ENCODE assay signal across 37 cellular contexts in the genomic region with DNA sequence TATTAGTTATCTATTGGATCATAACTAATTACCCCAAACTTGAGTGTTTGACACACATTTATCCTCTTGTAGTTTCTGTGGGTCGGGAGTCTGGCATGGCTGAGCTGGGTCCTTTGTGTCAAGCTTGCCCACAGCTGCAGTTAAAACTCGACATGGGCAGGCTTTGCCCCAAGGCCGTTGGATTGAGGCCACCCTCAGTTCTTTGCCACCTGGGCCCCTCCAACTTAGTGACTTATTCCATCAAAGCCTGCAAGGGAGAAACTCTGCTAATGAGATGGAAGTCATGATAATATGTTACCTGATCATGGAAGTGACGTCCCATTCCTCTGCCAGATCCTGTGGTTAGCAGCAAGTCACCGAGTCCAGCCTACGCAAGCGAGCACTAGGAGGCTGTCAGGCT.
"Had no signal": no experiment of that assay in that cellular context is flagged by ENCODE, and none has a peak within 500 bp of the region (broad histone marks: within the 10 kb centered on the region; RNA-seq: fewer than 3 reads in every experiment).

No MANE protein-coding gene starts in this region.

- H3K27ac ChIP-seq: ascending aorta, cardiac muscle cell, VCaP had no signal

- H3K9me3 ChIP-seq: ascending aorta had no signal

- H3K4me3 Mint-ChIP-seq: activated B cell treated with CpG ODN at 0.5 μM for 24 hours; activated CD4-positive, alpha-beta memory T cell treated with anti-CD3 and anti-CD28 coated beads for 36 hours; activated CD4-positive, alpha-beta T cell treated with anti-CD3 and anti-CD28 coated beads, Interleukin-2, amount 10 ng/mL, durations not matched to agents 24 days and 14 days; activated CD8-positive, alpha-beta T cell treated with anti-CD3 and anti-CD28 coated beads for 36 hours; activated naive CD4-positive, alpha-beta T cell treated with anti-CD3 and anti-CD28 coated beads, Interleukin-2, amount 10 ng/mL, durations not matched to agents 7 days and 5 days; activated naive CD4-positive, alpha-beta T cell treated with anti-CD3 and anti-CD28 coated beads, Interleukin-2, amount 50 U/mL, for 24 hours; activated naive CD8-positive, alpha-beta T cell; activated naive CD8-positive, alpha-beta T cell treated with anti-CD3 and anti-CD28 coated beads, Interleukin-2, amount 10 ng/mL, durations not matched to agents 7 days and 5 days; activated naive CD8-positive, alpha-beta T cell treated with anti-CD3 and anti-CD28 coated beads, Interleukin-2, amount 50 U/mL, for 24 hours; activated T-cell treated with anti-CD3 and anti-CD28 coated beads, Interleukin-2, amount 50 U/mL, for 4 hours; activated T-cell treated with anti-CD3 and anti-CD28 coated beads, Interleukin-2, amount 50 U/mL, for 72 hours; activated T-helper 1 cell treated with anti-CD3 and anti-CD28 coated beads, Interleukin-12 subunit alpha, Interleukin-12 subunit beta, Interleukin-2, Interleukin-4 antibody, amounts not matched to agents 30 ng/mL and 10 ng/mL and 1 ng/mL, durations not matched to agents 14 hours and 24 hours and 36 hours; activated T-helper 17 cell treated with anti-CD3 and anti-CD28 coated beads, Interleukin-2, amount 50 U/mL, for 72 hours; brain; central memory CD8-positive, alpha-beta T cell; T-helper 1 cell treated with Interleukin-12 subunit alpha and Interleukin-12 subunit beta and Interleukin-4 antibody, amounts not matched to agents 30 μg/mL and 1 μg/mL, for 36 hours; T-helper 2 cell treated with Interferon-gamma antibody and Interleukin-4, amounts not matched to agents 5 μg/mL and 100 μg/mL, for 36 hours had no signal

- H3K27me3 ChIP-seq: ascending aorta, cardiac muscle cell had no signal

- H3K27ac Mint-ChIP-seq: activated B cell treated with CpG ODN at 0.5 μM for 24 hours; activated CD4-positive, alpha-beta memory T cell treated with anti-CD3 and anti-CD28 coated beads for 36 hours; activated CD4-positive, alpha-beta T cell treated with anti-CD3 and anti-CD28 coated beads, Interleukin-2, amount 10 ng/mL, durations not matched to agents 24 days and 14 days; activated CD8-positive, alpha-beta T cell treated with anti-CD3 and anti-CD28 coated beads for 36 hours; activated naive CD4-positive, alpha-beta T cell treated with anti-CD3 and anti-CD28 coated beads, Interleukin-2, amount 10 ng/mL, durations not matched to agents 7 days and 5 days; activated naive CD4-positive, alpha-beta T cell treated with anti-CD3 and anti-CD28 coated beads, Interleukin-2, amount 50 U/mL, for 24 hours; activated naive CD8-positive, alpha-beta T cell; activated naive CD8-positive, alpha-beta T cell treated with anti-CD3 and anti-CD28 coated beads, Interleukin-2, amount 10 ng/mL, durations not matched to agents 7 days and 5 days; activated naive CD8-positive, alpha-beta T cell treated with anti-CD3 and anti-CD28 coated beads, Interleukin-2, amount 50 U/mL, for 24 hours; activated T-cell treated with anti-CD3 and anti-CD28 coated beads, Interleukin-2, amount 50 U/mL, for 72 hours; activated T-helper 1 cell treated with anti-CD3 and anti-CD28 coated beads, Interleukin-12 subunit alpha, Interleukin-12 subunit beta, Interleukin-2, Interleukin-4 antibody, amounts not matched to agents 30 ng/mL and 10 ng/mL and 1 ng/mL, durations not matched to agents 14 hours and 24 hours and 36 hours; activated T-helper 17 cell treated with anti-CD3 and anti-CD28 coated beads, Interleukin-2, amount 50 U/mL, for 72 hours; brain; T-helper 1 cell treated with Interleukin-12 subunit alpha and Interleukin-12 subunit beta and Interleukin-4 antibody, amounts not matched to agents 30 μg/mL and 1 μg/mL, for 36 hours; T-helper 2 cell treated with Interferon-gamma antibody and Interleukin-4, amounts not matched to agents 5 μg/mL and 100 μg/mL, for 36 hours had no signal

- H3K4me1 ChIP-seq: ascending aorta had no signal

- H3K27me3 Mint-ChIP-seq: activated B cell treated with CpG ODN at 0.5 μM for 24 hours; activated CD4-positive, alpha-beta memory T cell treated with anti-CD3 and anti-CD28 coated beads for 36 hours; activated CD4-positive, alpha-beta T cell treated with anti-CD3 and anti-CD28 coated beads, Interleukin-2, amount 10 ng/mL, durations not matched to agents 24 days and 14 days; activated CD8-positive, alpha-beta T cell treated with anti-CD3 and anti-CD28 coated beads for 36 hours; activated naive CD4-positive, alpha-beta T cell treated with anti-CD3 and anti-CD28 coated beads, Interleukin-2, amount 10 ng/mL, durations not matched to agents 7 days and 5 days; activated naive CD4-positive, alpha-beta T cell treated with anti-CD3 and anti-CD28 coated beads, Interleukin-2, amount 50 U/mL, for 24 hours; activated naive CD8-positive, alpha-beta T cell; activated naive CD8-positive, alpha-beta T cell treated with anti-CD3 and anti-CD28 coated beads, Interleukin-2, amount 10 ng/mL, durations not matched to agents 7 days and 5 days; activated naive CD8-positive, alpha-beta T cell treated with anti-CD3 and anti-CD28 coated beads, Interleukin-2, amount 50 U/mL, for 24 hours; activated T-helper 17 cell treated with anti-CD3 and anti-CD28 coated beads, Interleukin-2, amount 50 U/mL, for 72 hours; brain; central memory CD8-positive, alpha-beta T cell had no signal

- DNase-seq: activated B cell treated with CpG ODN at 0.5 μM for 24 hours; activated CD4-positive, alpha-beta memory T cell treated with anti-CD3 and anti-CD28 coated beads for 36 hours; activated CD4-positive, alpha-beta T cell treated with anti-CD3 and anti-CD28 coated beads for 4 hours; activated CD4-positive, alpha-beta T cell treated with anti-CD3 and anti-CD28 coated beads, Interleukin-2, amount 10 ng/mL, durations not matched to agents 24 days and 14 days; activated CD4-positive, alpha-beta T cell treated with anti-CD3 and anti-CD28 coated beads, Interleukin-2, amount 50 U/mL, for 1 hour; activated CD4-positive, alpha-beta T cell treated with anti-CD3 and anti-CD28 coated beads, Interleukin-2, amount 50 U/mL, for 4 hours; activated CD4-positive, CD25-positive, alpha-beta regulatory T cell treated with anti-CD3 and anti-CD28 coated beads, Interleukin-2, amount 50 U/mL, for 72 hours; activated CD8-positive, alpha-beta memory T cell treated with anti-CD3 and anti-CD28 coated beads, Interleukin-2, amount 50 U/mL, for 4 hours; activated CD8-positive, alpha-beta T cell treated with anti-CD3 and anti-CD28 coated beads for 36 hours; activated effector memory CD4-positive, alpha-beta T cell treated with anti-CD3 and anti-CD28 coated beads, Interleukin-2, amount 50 U/mL, for 16 hours; activated gamma-delta T cell treated with Interleukin-2 at 50 U/mL for 16 hours; activated naive CD4-positive, alpha-beta T cell treated with anti-CD3 and anti-CD28 coated beads, Interleukin-2, amount 10 ng/mL, durations not matched to agents 7 days and 5 days; activated naive CD4-positive, alpha-beta T cell treated with Interleukin-2 at 50 U/mL for 16 hours; activated naive CD8-positive, alpha-beta T cell treated with anti-CD3 and anti-CD28 coated beads, Interleukin-2, amount 10 ng/mL, durations not matched to agents 7 days and 5 days; activated naive CD8-positive, alpha-beta T cell treated with anti-CD3 and anti-CD28 coated beads, Interleukin-2, amount 50 U/mL, for 24 hours; activated T-cell treated with anti-CD3 and anti-CD28 coated beads for 4 hours; activated T-cell treated with anti-CD3 and anti-CD28 coated beads, Interleukin-2, amount 50 U/mL, for 1 hour; activated T-cell treated with anti-CD3 and anti-CD28 coated beads, Interleukin-2, amount 50 U/mL, for 4 hours; activated T-cell treated with anti-CD3 and anti-CD28 coated beads, Interleukin-2, amount 50 U/mL, for 72 hours; amygdala; anterior cingulate cortex; caudate nucleus; cerebellar nuclear complex; T-helper 1 cell; T-helper 2 cell; T-helper 9 cell had no signal

- H3K4me3 ChIP-seq: ascending aorta, cardiac muscle cell had no signal

- H3K9me3 Mint-ChIP-seq: activated B cell treated with CpG ODN at 0.5 μM for 24 hours; activated CD4-positive, alpha-beta memory T cell treated with anti-CD3 and anti-CD28 coated beads for 36 hours; activated CD4-positive, alpha-beta T cell treated with anti-CD3 and anti-CD28 coated beads, Interleukin-2, amount 10 ng/mL, durations not matched to agents 24 days and 14 days; activated CD8-positive, alpha-beta T cell treated with anti-CD3 and anti-CD28 coated beads for 36 hours; activated naive CD4-positive, alpha-beta T cell treated with anti-CD3 and anti-CD28 coated beads, Interleukin-2, amount 10 ng/mL, durations not matched to agents 7 days and 5 days; activated naive CD4-positive, alpha-beta T cell treated with anti-CD3 and anti-CD28 coated beads, Interleukin-2, amount 50 U/mL, for 24 hours; activated naive CD8-positive, alpha-beta T cell treated with anti-CD3 and anti-CD28 coated beads, Interleukin-2, amount 10 ng/mL, durations not matched to agents 7 days and 5 days; activated naive CD8-positive, alpha-beta T cell treated with anti-CD3 and anti-CD28 coated beads, Interleukin-2, amount 50 U/mL, for 24 hours; activated T-cell treated with anti-CD3 and anti-CD28 coated beads, Interleukin-2, amount 50 U/mL, for 4 hours; activated T-cell treated with anti-CD3 and anti-CD28 coated beads, Interleukin-2, amount 50 U/mL, for 72 hours; activated T-helper 1 cell treated with anti-CD3 and anti-CD28 coated beads, Interleukin-12 subunit alpha, Interleukin-12 subunit beta, Interleukin-2, Interleukin-4 antibody, amounts not matched to agents 30 ng/mL and 10 ng/mL and 1 ng/mL, durations not matched to agents 14 hours and 24 hours and 36 hours; activated T-helper 17 cell treated with anti-CD3 and anti-CD28 coated beads, Interleukin-2, amount 50 U/mL, for 72 hours; central memory CD8-positive, alpha-beta T cell; T-helper 1 cell treated with Interleukin-12 subunit alpha and Interleukin-12 subunit beta and Interleukin-4 antibody, amounts not matched to agents 30 μg/mL and 1 μg/mL, for 36 hours; T-helper 2 cell treated with Interferon-gamma antibody and Interleukin-4, amounts not matched to agents 5 μg/mL and 100 μg/mL, for 36 hours had no signal

- ATAC-seq: activated CD8-positive, alpha-beta T cell treated with anti-CD3 and anti-CD28 coated beads for 36 hours; activated naive CD8-positive, alpha-beta T cell treated with anti-CD3 and anti-CD28 coated beads, Interleukin-2, amount 50 U/mL, for 24 hours; activated T-cell treated with anti-CD3 and anti-CD28 coated beads, Interleukin-2, amount 50 U/mL, for 4 hours; activated T-cell treated with anti-CD3 and anti-CD28 coated beads, Interleukin-2, amount 50 U/mL, for 72 hours; activated T-helper 17 cell treated with anti-CD3 and anti-CD28 coated beads, Interleukin-2, amount 50 U/mL, for 72 hours had no signal
